In genomic region chr15:69825941-69826817, GRCh38 we compare ENCODE assay signal across 28 cellular contexts.
DNase-seq lines count a peak whose midpoint lies in the region; ATAC-seq and TF ChIP-seq lines count a peak whose summit lies in the region.
"Had no signal": no experiment of that assay in that cellular context is flagged by ENCODE, and none has a peak within 500 bp of the region (broad histone marks: within the 10 kb centered on the region; RNA-seq: fewer than 3 reads in every experiment).

No MANE protein-coding gene starts in this region.

- no peak overlapping the region for H3K27ac Mint-ChIP-seq in activated CD8-positive, alpha-beta T cell treated with anti-CD3 and anti-CD28 coated beads for 36 hours
- H3K27ac Mint-ChIP-seq: activated naive CD4-positive, alpha-beta T cell treated with anti-CD3 and anti-CD28 coated beads for 36 hours; activated T-helper 1 cell treated with anti-CD3 and anti-CD28 coated beads, Interleukin-12 subunit alpha, Interleukin-12 subunit beta, Interleukin-2, Interleukin-4 antibody, amounts not matched to agents 30 ng/mL and 10 ng/mL and 1 ng/mL, durations not matched to agents 14 hours and 24 hours and 36 hours; stimulated activated naive B cell treated with anti-CD40 and anti-IgM and Interleukin-4, amounts not matched to agents 10 μg/mL and 1 μg/mL and 100 μg/mL, for 72 hours had no signal

- H3K36me3 ChIP-seq in osteoblast (ENCODE audit: insufficient read depth, low read length): no peaks in the 10 kb centered on the region
- H3K36me3 ChIP-seq: gastroesophageal sphincter, pancreas had no signal

- H3K9me3 Mint-ChIP-seq in activated CD8-positive, alpha-beta T cell treated with anti-CD3 and anti-CD28 coated beads for 36 hours: no peaks in the 10 kb centered on the region
- H3K9me3 Mint-ChIP-seq: activated naive CD4-positive, alpha-beta T cell treated with anti-CD3 and anti-CD28 coated beads for 36 hours; activated T-helper 1 cell treated with anti-CD3 and anti-CD28 coated beads, Interleukin-12 subunit alpha, Interleukin-12 subunit beta, Interleukin-2, Interleukin-4 antibody, amounts not matched to agents 30 ng/mL and 10 ng/mL and 1 ng/mL, durations not matched to agents 14 hours and 24 hours and 36 hours; natural killer cell treated with Interleukin-12 subunit alpha and Interleukin-12 subunit beta and Interleukin-15 and Interleukin-18, amount 100 ng/mL, for 72 hours; stimulated activated naive B cell treated with anti-CD40 and anti-IgM and Interleukin-4, amounts not matched to agents 10 μg/mL and 1 μg/mL and 100 μg/mL, for 72 hours had no signal

- H3K27me3 Mint-ChIP-seq in activated CD8-positive, alpha-beta T cell treated with anti-CD3 and anti-CD28 coated beads for 36 hours: no peaks in the 10 kb centered on the region

- intact Hi-C loops in activated CD8-positive, alpha-beta T cell treated with anti-CD3 and anti-CD28 coated beads for 36 hours (cut with micrococcal nuclease): no loop called here

- POLR2A ChIA-PET in activated CD8-positive, alpha-beta T cell treated with anti-CD3 and anti-CD28 coated beads for 36 hours (lab: Charles Lee): interaction anchor here (0.7 kb wide), 1 partner anchor 95 kb away, joined by 3 read pairs; no protein-coding TSS in a partner anchor

- no peak overlapping the region for H3K4me3 ChIP-seq in astrocyte of the spinal cord (ENCODE audit: low read depth, low read length)
- H3K4me3 ChIP-seq in osteoblast (ENCODE audit: insufficient read depth, low read length): no peak overlapping the region
- H3K4me3 ChIP-seq: gastroesophageal sphincter, K562, pancreas, skin epidermis had no signal

- DNase-seq in NCI-H2107 treated with DMSO at 0.1 percent for 48 hours (lab: John Stamatoyannopoulos, UW; ENCODE audit: unreplicated experiment): peak; percentile 25
- no peak for DNase-seq in NCI-H2107 (lab: John Stamatoyannopoulos, UW)
- DNase-seq in NCI-H2227 (lab: John Stamatoyannopoulos, UW; ENCODE audit: unreplicated experiment): peak; percentile 22
- peak; percentile 17 for DNase-seq in astrocyte of the spinal cord (ENCODE audit: low read depth, low spot score)
- DNase-seq in osteoblast (ENCODE audit: insufficient read length, low spot score, missing footprints): peak; percentile 65
- no peak for DNase-seq in stimulated activated naive CD4-positive, alpha-beta T cell treated with Interleukin-2 at 50 U/mL for 16 hours (lab: John Stamatoyannopoulos, UW)
- DNase-seq in activated CD8-positive, alpha-beta T cell treated with anti-CD3 and anti-CD28 coated beads for 36 hours: no peak
- DNase-seq in stimulated activated naive CD4-positive, alpha-beta T cell (lab: John Stamatoyannopoulos, UW): no peak
- DNase-seq: activated CD4-positive, CD25-positive, alpha-beta regulatory T cell; activated CD8-positive, alpha-beta memory T cell treated with anti-CD3 and anti-CD28 coated beads, Interleukin-2, amount 50 U/mL, for 4 hours; activated naive CD4-positive, alpha-beta T cell treated with anti-CD3 and anti-CD28 coated beads for 36 hours; C1 segment of cervical spinal cord; DMS53; hippocampal formation; left colon; NCI-H1092 treated with DMSO at 0.1 percent for 48 hours; NCI-H2029; NCI-H226; NCI-H774; pancreas; SK-N-SH; stimulated activated naive B cell treated with anti-CD40 and anti-IgM and Interleukin-4, amounts not matched to agents 10 μg/mL and 1 μg/mL and 100 μg/mL, for 72 hours had no signal

- CTCF ChIA-PET in activated CD8-positive, alpha-beta T cell treated with anti-CD3 and anti-CD28 coated beads for 36 hours (lab: Charles Lee): no interaction called here

- H3K79me2 ChIP-seq in osteoblast (ENCODE audit: insufficient read depth, low read length): no peaks in the 10 kb centered on the region

- H3K9me3 ChIP-seq in osteoblast (ENCODE audit: low read depth, low read length): no peaks in the 10 kb centered on the region
- H3K9me3 ChIP-seq: gastroesophageal sphincter, pancreas, SK-N-SH had no signal

- H3K4me1 ChIP-seq in osteoblast (ENCODE audit: insufficient read depth, low read length): no peaks in the 10 kb centered on the region
- H3K4me1 ChIP-seq: pancreas had no signal

- H2AFZ ChIP-seq in osteoblast (ENCODE audit: low read length): no peak overlapping the region

- ATAC-seq in activated CD8-positive, alpha-beta T cell treated with anti-CD3 and anti-CD28 coated beads for 36 hours: no peak
- ATAC-seq: gastroesophageal sphincter; K562; left colon; natural killer cell treated with Interleukin-12 subunit alpha and Interleukin-12 subunit beta and Interleukin-15 and Interleukin-18, amount 100 ng/mL, for 72 hours; pancreas; stimulated activated naive B cell treated with anti-CD40 and anti-IgM and Interleukin-4, amounts not matched to agents 10 μg/mL and 1 μg/mL and 100 μg/mL, for 72 hours had no signal

- peaks cover 28% of the 10 kb centered on the region for H3K27me3 ChIP-seq in osteoblast (ENCODE audit: insufficient read depth, low read length)
- H3K27me3 ChIP-seq: gastroesophageal sphincter, pancreas had no signal

- no peaks in the 10 kb centered on the region for H3K36me3 Mint-ChIP-seq in activated CD8-positive, alpha-beta T cell treated with anti-CD3 and anti-CD28 coated beads for 36 hours (ENCODE audit: low read depth)
- H3K36me3 Mint-ChIP-seq: natural killer cell treated with Interleukin-12 subunit alpha and Interleukin-12 subunit beta and Interleukin-15 and Interleukin-18, amount 100 ng/mL, for 72 hours; stimulated activated naive B cell treated with anti-CD40 and anti-IgM and Interleukin-4, amounts not matched to agents 10 μg/mL and 1 μg/mL and 100 μg/mL, for 72 hours had no signal

- in situ Hi-C loops in astrocyte of the spinal cord (cut with HindIII; ENCODE audit: low sequenced_read_pairs): no loop called here

- H3K4me1 Mint-ChIP-seq in activated CD8-positive, alpha-beta T cell treated with anti-CD3 and anti-CD28 coated beads for 36 hours (ENCODE audit: low read depth): no peaks in the 10 kb centered on the region

- no peaks in the 10 kb centered on the region for H4K20me1 ChIP-seq in osteoblast (ENCODE audit: insufficient read depth, low read length)

- TF ChIP-seq CTCF in astrocyte of the spinal cord (IDR thresholded peaks at IDR 0.05; ENCODE audit: low read depth, low read length): no peak
- TF ChIP-seq CTCF in osteoblast (IDR thresholded peaks at IDR 0.05; ENCODE audit: extremely low read depth, low read depth, low read length): no peak
- TF ChIP-seq CTCF in activated CD8-positive, alpha-beta T cell treated with anti-CD3 and anti-CD28 coated beads for 36 hours (IDR thresholded peaks at IDR 0.05): no peak

- no peak overlapping the region for H3K27ac ChIP-seq in osteoblast (ENCODE audit: low read depth, low read length)
- H3K27ac ChIP-seq: 22Rv1, gastroesophageal sphincter, pancreas, skin epidermis had no signal

- no peak overlapping the region for H3K4me2 ChIP-seq in osteoblast (ENCODE audit: insufficient read depth, low read length)
- H3K4me2 ChIP-seq: SK-N-SH had no signal

- H3K4me3 Mint-ChIP-seq in activated CD8-positive, alpha-beta T cell treated with anti-CD3 and anti-CD28 coated beads for 36 hours: no peak overlapping the region
- H3K4me3 Mint-ChIP-seq: activated naive CD4-positive, alpha-beta T cell treated with anti-CD3 and anti-CD28 coated beads for 36 hours; activated T-helper 1 cell treated with anti-CD3 and anti-CD28 coated beads, Interleukin-12 subunit alpha, Interleukin-12 subunit beta, Interleukin-2, Interleukin-4 antibody, amounts not matched to agents 30 ng/mL and 10 ng/mL and 1 ng/mL, durations not matched to agents 14 hours and 24 hours and 36 hours; natural killer cell treated with Interleukin-12 subunit alpha and Interleukin-12 subunit beta and Interleukin-15 and Interleukin-18, amount 100 ng/mL, for 72 hours; stimulated activated naive B cell treated with anti-CD40 and anti-IgM and Interleukin-4, amounts not matched to agents 10 μg/mL and 1 μg/mL and 100 μg/mL, for 72 hours had no signal

Comparison
In these comparisons a context has a peak if more than half of its experiments do, and no peak if none do; other contexts are left out.
1. DNase-seq: peak in NCI-H2107 treated with DMSO at 0.1 percent for 48 hours (single experiment), NCI-H2227 (single experiment), astrocyte of the spinal cord (single experiment) and osteoblast (single experiment); none in NCI-H2107 (single experiment), stimulated activated naive CD4-positive, alpha-beta T cell treated with Interleukin-2 at 50 U/mL for 16 hours (single experiment), activated CD8-positive, alpha-beta T cell treated with anti-CD3 and anti-CD28 coated beads for 36 hours (single experiment) and stimulated activated naive CD4-positive, alpha-beta T cell (0 of 6).